Comparison of ENCODE assay signal across 1 cellular context in genomic region chr16:2980227-2981176, GRCh38.
TF ChIP-seq lines count a peak whose summit lies in the region.

PKMYT1 (minus strand) TSS chr16:2980446; CDS start chr16:2979657, 789 bp downstream.

TF ChIP-seq in HepG2, 621 proteins besides CTCF, POLR2A, EP300 and RAD21 (continued from another document and continues in another):
- peak; percentile 88; the same call in 1 of the 2 replicates for TF ChIP-seq GLI4 (CRISPR knock-in tag; IDR thresholded peaks at IDR 0.05; ENCODE audit: borderline replicate concordance)
- TF ChIP-seq TCF7L2 (IDR thresholded peaks at IDR 0.05; ENCODE audit: low read depth, low read length) = no peak
- TF ChIP-seq PREB (CRISPR knock-in tag; IDR thresholded peaks at IDR 0.05) = no peak
- TF ChIP-seq AGO2 (optimal IDR thresholded peaks at IDR 0.05; ENCODE audit: low read depth, low read length) = peak; percentile 95
- TF ChIP-seq FOXO1 (CRISPR knock-in tag; IDR thresholded peaks at IDR 0.05) = no peak
- 0 out of 2 replicates have a peak, but pooled peaks have one; percentile 29 for TF ChIP-seq ZNF546 (CRISPR knock-in tag; conservative IDR thresholded peaks at IDR 0.05)
- TF ChIP-seq, protein P1, sequence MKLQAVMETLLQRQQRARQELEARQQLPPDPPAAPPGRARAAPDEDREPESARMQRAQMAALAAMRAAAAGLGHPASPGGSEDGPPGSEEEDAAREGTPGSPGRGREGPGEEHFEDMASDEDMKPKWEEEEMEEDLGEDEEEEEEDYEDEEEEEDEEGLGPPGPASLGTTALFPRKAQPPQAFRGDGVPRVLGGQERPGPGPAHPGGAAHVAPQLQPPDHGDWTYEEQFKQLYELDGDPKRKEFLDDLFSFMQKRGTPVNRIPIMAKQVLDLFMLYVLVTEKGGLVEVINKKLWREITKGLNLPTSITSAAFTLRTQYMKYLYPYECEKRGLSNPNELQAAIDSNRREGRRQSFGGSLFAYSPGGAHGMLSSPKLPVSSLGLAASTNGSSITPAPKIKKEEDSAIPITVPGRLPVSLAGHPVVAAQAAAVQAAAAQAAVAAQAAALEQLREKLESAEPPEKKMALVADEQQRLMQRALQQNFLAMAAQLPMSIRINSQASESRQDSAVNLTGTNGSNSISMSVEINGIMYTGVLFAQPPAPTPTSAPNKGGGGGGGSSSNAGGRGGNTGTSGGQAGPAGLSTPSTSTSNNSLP (IDR thresholded peaks at IDR 0.05; ENCODE audit: low read depth, low read length) = no peak
- peak; percentile 47; the same call in 1 of the 2 replicates for TF ChIP-seq ZC3H13 (CRISPR knock-in tag; IDR thresholded peaks at IDR 0.05)
- no peak for TF ChIP-seq ZBTB46 (CRISPR knock-in tag; IDR thresholded peaks at IDR 0.05; ENCODE audit: borderline replicate concordance)
- 0 out of 2 replicates have a peak, but pooled peaks have one; percentile 50 for TF ChIP-seq ZNF256 (CRISPR knock-in tag; conservative IDR thresholded peaks at IDR 0.05)
- TF ChIP-seq JARID2 (CRISPR knock-in tag; IDR thresholded peaks at IDR 0.05; ENCODE audit: insufficient replicate concordance) = no peak
- peak; percentile 63; the same call in 1 of the 2 replicates for TF ChIP-seq TBX2 (CRISPR knock-in tag; IDR thresholded peaks at IDR 0.05; ENCODE audit: borderline replicate concordance)
- TF ChIP-seq ZBTB3 (CRISPR knock-in tag; IDR thresholded peaks at IDR 0.05; ENCODE audit: borderline replicate concordance, low read depth) = no peak
- no peak for TF ChIP-seq GTF3A (CRISPR knock-in tag; conservative IDR thresholded peaks at IDR 0.05)
- TF ChIP-seq ELF4 (CRISPR knock-in tag; IDR thresholded peaks at IDR 0.05; ENCODE audit: borderline replicate concordance) = peak; percentile 69; the same call in 1 of the 2 replicates
- no peak for TF ChIP-seq ATF5 (CRISPR knock-in tag; IDR thresholded peaks at IDR 0.05; ENCODE audit: low read depth)
- 0 out of 2 replicates have a peak, but pooled peaks have one; percentile 29 for TF ChIP-seq NFE2L1 (CRISPR knock-in tag; IDR thresholded peaks at IDR 0.05; ENCODE audit: borderline replicate concordance)
- 0 out of 2 replicates have a peak, but pooled peaks have one; percentile 19 for TF ChIP-seq EED (CRISPR knock-in tag; IDR thresholded peaks at IDR 0.05)
- no peak for TF ChIP-seq KDM1A (CRISPR knock-in tag; IDR thresholded peaks at IDR 0.05)
- no peak for TF ChIP-seq ZSCAN22 (CRISPR knock-in tag; IDR thresholded peaks at IDR 0.05)
- TF ChIP-seq NAIF1 (CRISPR knock-in tag; IDR thresholded peaks at IDR 0.05; ENCODE audit: borderline replicate concordance) = peak; percentile 61; the same call in 1 of the 2 replicates
- no peak for TF ChIP-seq IRX3 (CRISPR knock-in tag; IDR thresholded peaks at IDR 0.05; ENCODE audit: borderline replicate concordance, low read depth)
- TF ChIP-seq YEATS4 (CRISPR knock-in tag; IDR thresholded peaks at IDR 0.05; ENCODE audit: borderline replicate concordance) = peak; percentile 82
- TF ChIP-seq FOXK1 (CRISPR knock-in tag; IDR thresholded peaks at IDR 0.05; ENCODE audit: borderline replicate concordance, low read depth) = no peak
- peak; percentile 63 for TF ChIP-seq NFYB (CRISPR knock-in tag; IDR thresholded peaks at IDR 0.05)
- TF ChIP-seq ZMAT3 (CRISPR knock-in tag; conservative IDR thresholded peaks at IDR 0.05) = peak; percentile 71; the same call in 1 of the 2 replicates
- TF ChIP-seq SPEN (CRISPR knock-in tag; IDR thresholded peaks at IDR 0.05; ENCODE audit: low read depth) = peak; percentile 74
- TF ChIP-seq, protein P2, sequence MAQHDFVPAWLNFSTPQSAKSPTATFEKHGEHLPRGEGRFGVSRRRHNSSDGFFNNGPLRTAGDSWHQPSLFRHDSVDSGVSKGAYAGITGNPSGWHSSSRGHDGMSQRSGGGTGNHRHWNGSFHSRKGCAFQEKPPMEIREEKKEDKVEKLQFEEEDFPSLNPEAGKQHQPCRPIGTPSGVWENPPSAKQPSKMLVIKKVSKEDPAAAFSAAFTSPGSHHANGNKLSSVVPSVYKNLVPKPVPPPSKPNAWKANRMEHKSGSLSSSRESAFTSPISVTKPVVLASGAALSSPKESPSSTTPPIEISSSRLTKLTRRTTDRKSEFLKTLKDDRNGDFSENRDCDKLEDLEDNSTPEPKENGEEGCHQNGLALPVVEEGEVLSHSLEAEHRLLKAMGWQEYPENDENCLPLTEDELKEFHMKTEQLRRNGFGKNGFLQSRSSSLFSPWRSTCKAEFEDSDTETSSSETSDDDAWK (CRISPR knock-in tag; IDR thresholded peaks at IDR 0.05) = no peak
- TF ChIP-seq ZNF609 (CRISPR knock-in tag; IDR thresholded peaks at IDR 0.05; ENCODE audit: borderline replicate concordance) = no peak; the same call in 1 of the 2 replicates
- TF ChIP-seq ZFX (CRISPR knock-in tag; IDR thresholded peaks at IDR 0.05; ENCODE audit: low read depth) = peak; percentile 96
- TF ChIP-seq NKX3-1 (CRISPR knock-in tag; IDR thresholded peaks at IDR 0.05) = 0 out of 2 replicates have a peak, but pooled peaks have one; percentile 60
- peak; percentile 39; the same call in 1 of the 2 replicates for TF ChIP-seq ZNF790 (CRISPR knock-in tag; IDR thresholded peaks at IDR 0.05; ENCODE audit: borderline replicate concordance)
- TF ChIP-seq DMAP1 (CRISPR knock-in tag; IDR thresholded peaks at IDR 0.05) = peak; percentile 58
- TF ChIP-seq TFDP2 (CRISPR knock-in tag; IDR thresholded peaks at IDR 0.05) = peak; percentile 93
- TF ChIP-seq GZF1 (CRISPR knock-in tag; IDR thresholded peaks at IDR 0.05) = no peak
- peak; percentile 44 for TF ChIP-seq PHF5A (CRISPR knock-in tag; IDR thresholded peaks at IDR 0.05; ENCODE audit: low read depth, unreplicated experiment)
- no peak for TF ChIP-seq CENPX (CRISPR knock-in tag; IDR thresholded peaks at IDR 0.05)
- TF ChIP-seq SP1 (IDR thresholded peaks at IDR 0.05) = no peak
- TF ChIP-seq SP1 (CRISPR knock-in tag; IDR thresholded peaks at IDR 0.05) = peak; percentile 35; the same call in 1 of the 2 replicates
- TF ChIP-seq ELF3 (CRISPR knock-in tag; IDR thresholded peaks at IDR 0.05) = peak; percentile 30; the same call in 1 of the 2 replicates
- 0 out of 2 replicates have a peak, but pooled peaks have one; percentile 45 for TF ChIP-seq ZNF75D (CRISPR knock-in tag; IDR thresholded peaks at IDR 0.05; ENCODE audit: borderline replicate concordance)
- TF ChIP-seq THAP11 (CRISPR knock-in tag; IDR thresholded peaks at IDR 0.05) = peak; percentile 47
- TF ChIP-seq CBX1 (IDR thresholded peaks at IDR 0.05; ENCODE audit: low read depth) = no peak
- no peak for TF ChIP-seq ZNF432 (CRISPR knock-in tag; IDR thresholded peaks at IDR 0.05; ENCODE audit: borderline replicate concordance)
- TF ChIP-seq TBX3 (IDR thresholded peaks at IDR 0.05; ENCODE audit: borderline replicate concordance) = no peak
- TF ChIP-seq ZNF891 (CRISPR knock-in tag; IDR thresholded peaks at IDR 0.05) = no peak
- TF ChIP-seq ATRX (CRISPR knock-in tag; IDR thresholded peaks at IDR 0.05; ENCODE audit: borderline replicate concordance) = no peak
- TF ChIP-seq ZNF335 (CRISPR knock-in tag; IDR thresholded peaks at IDR 0.05) = peak; percentile 35; the same call in 1 of the 2 replicates
- TF ChIP-seq SAP130 (CRISPR knock-in tag; IDR thresholded peaks at IDR 0.05; ENCODE audit: low read depth) = peak; percentile 85; the same call in 1 of the 2 replicates
- TF ChIP-seq KAT8 (CRISPR knock-in tag; IDR thresholded peaks at IDR 0.05) = peak; percentile 75
- 0 out of 2 replicates have a peak, but pooled peaks have one; percentile 25 for TF ChIP-seq ZNF383 (CRISPR knock-in tag; IDR thresholded peaks at IDR 0.05; ENCODE audit: borderline replicate concordance)
- 0 out of 2 replicates have a peak, but pooled peaks have one; percentile 53 for TF ChIP-seq SRY (CRISPR knock-in tag; IDR thresholded peaks at IDR 0.05)
- TF ChIP-seq POLR2AphosphoS5 (IDR thresholded peaks at IDR 0.05; ENCODE audit: low read depth, low read length) = peak; percentile 81
- peak; percentile 61 for TF ChIP-seq PHF20 (CRISPR knock-in tag; IDR thresholded peaks at IDR 0.05)
- TF ChIP-seq, protein P3, sequence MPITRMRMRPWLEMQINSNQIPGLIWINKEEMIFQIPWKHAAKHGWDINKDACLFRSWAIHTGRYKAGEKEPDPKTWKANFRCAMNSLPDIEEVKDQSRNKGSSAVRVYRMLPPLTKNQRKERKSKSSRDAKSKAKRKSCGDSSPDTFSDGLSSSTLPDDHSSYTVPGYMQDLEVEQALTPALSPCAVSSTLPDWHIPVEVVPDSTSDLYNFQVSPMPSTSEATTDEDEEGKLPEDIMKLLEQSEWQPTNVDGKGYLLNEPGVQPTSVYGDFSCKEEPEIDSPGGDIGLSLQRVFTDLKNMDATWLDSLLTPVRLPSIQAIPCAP (CRISPR knock-in tag; IDR thresholded peaks at IDR 0.05; ENCODE audit: low read depth) = no peak
- TF ChIP-seq ZNF678 (CRISPR knock-in tag; IDR thresholded peaks at IDR 0.05) = no peak
